In genomic region chr1:6497867-6498575, GRCh38 we compare ENCODE assay signal across 9 cellular contexts. TPM values are rescaled to one million over a fixed set of nuclear protein-coding genes. Genes with fewer than 3 reads are reported as not detected.
DNase-seq lines count a peak whose midpoint lies in the region; ATAC-seq and TF ChIP-seq lines count a peak whose summit lies in the region.
"Had no signal": no experiment of that assay in that cellular context is flagged by ENCODE, and none has a peak within 500 bp of the region (broad histone marks: within the 10 kb centered on the region; RNA-seq: fewer than 3 reads in every experiment).

No MANE protein-coding gene starts in this region.

- H3K4me3 ChIP-seq in CD8-positive, alpha-beta memory T cell (ENCODE audit: low read length) = peak overlapping the region; percentile 52
- H3K4me3 ChIP-seq in PC-9 (peak overlapping the region; percentile 56; the same call in 1 of the 2 replicates), epithelial cell of esophagus (ENCODE audit: low read length) (peak overlapping the region; percentile 65), ovary (peak overlapping the region; percentile 53)

- no peaks in the 10 kb centered on the region for H3K79me2 ChIP-seq in PC-9 (ENCODE audit: low read depth)

- peaks cover 2 to 6% of the 10 kb centered on the region in 2 donors for H3K27me3 Mint-ChIP-seq in CD8-positive, alpha-beta memory T cell

- WGBS in ovary, 3 donors = 39 to 54% (median 41%) methylated on average over 19 to 20 of the region's 20 CpGs

- TF ChIP-seq POLR2A in ovary (IDR thresholded peaks at IDR 0.05) = no peak

- no peaks in the 10 kb centered on the region for H3F3A ChIP-seq in PC-9 (ENCODE audit: insufficient read depth, low read depth)

- ATAC-seq in activated CD4-positive, CD25-positive, alpha-beta regulatory T cell treated with anti-CD3 and anti-CD28 coated beads, Interleukin-2, amount 50 U/mL, for 24 hours = no peak

- no peaks in the 10 kb centered on the region for H3K9me3 ChIP-seq in CD8-positive, alpha-beta memory T cell (ENCODE audit: low read length)
- no peaks in the 10 kb centered on the region for H3K9me3 ChIP-seq in PC-9 (ENCODE audit: insufficient read depth, low read depth)
- H3K9me3 ChIP-seq in ovary = no peaks in the 10 kb centered on the region

- peak overlapping the region; percentile 77 for H3K4me2 ChIP-seq in PC-9

- H4K20me1 ChIP-seq in PC-9 (ENCODE audit: insufficient read depth) = no peaks in the 10 kb centered on the region

- peaks cover 5% of the 10 kb centered on the region for H3K27me3 ChIP-seq in CD8-positive, alpha-beta memory T cell (ENCODE audit: insufficient read depth, low read length, poor library complexity, severe bottlenecking)
- H3K27me3 ChIP-seq in PC-9 (ENCODE audit: insufficient read depth, low read depth) = no peaks in the 10 kb centered on the region
- H3K27me3 ChIP-seq in ovary = no peaks in the 10 kb centered on the region

- H3K9me3 Mint-ChIP-seq in CD8-positive, alpha-beta memory T cell = no peaks in the 10 kb centered on the region

- TF ChIP-seq EP300 in ovary (IDR thresholded peaks at IDR 0.05) = no peak

- H3K27ac ChIP-seq in CD8-positive, alpha-beta memory T cell (ENCODE audit: low read depth, low read length) = no peak overlapping the region
- H3K27ac ChIP-seq in PC-9 (no peak overlapping the region), ovary (no peak overlapping the region)

- H3K36me3 Mint-ChIP-seq in CD8-positive, alpha-beta memory T cell = no peaks in the 10 kb centered on the region

- intact Hi-C loops in PC-9 (cut with micrococcal nuclease; ENCODE audit: unreplicated experiment) = no loop called here
- intact Hi-C loops in ovary (cut with DNase I) = loop anchor here in 1 of 4 donors (10.0 kb wide), 1 partner anchor 57 kb away; the partner anchor contains the start of genes NOL9 and TAS1R1

- POLR2A ChIA-PET in CD8-positive, alpha-beta memory T cell (lab: Charles Lee) = no interaction called here
- POLR2A ChIA-PET in PC-9 (lab: Charles Lee; ENCODE audit: unreplicated experiment) = no interaction called here

- H3K27ac Mint-ChIP-seq in CD8-positive, alpha-beta memory T cell = peak overlapping the region in 5 of 8 donors; percentile 35 to 87 (median 80)

- peaks cover 13 to 33% (median 16%) of the 10 kb centered on the region in 3 donors for H3K4me1 Mint-ChIP-seq in CD8-positive, alpha-beta memory T cell

- BruUV-seq in PC-9 (replicated peaks; lab: Mats Ljungman, UMichigan) = no TSS peak

- CTCF ChIA-PET in CD8-positive, alpha-beta memory T cell (lab: Charles Lee) = interaction anchor here (0.9 to 2.4 kb wide), 4 partner anchors 8 to 75 kb away, joined by 3 to 14 read pairs (median 6); partner anchors contain the start of gene NOL9
- CTCF ChIA-PET in PC-9 (lab: Charles Lee) = interaction anchor here (0.7 kb wide), 1 partner anchor 370 kb away, joined by 3 read pairs; no protein-coding TSS in a partner anchor

- H3K36me3 ChIP-seq in CD8-positive, alpha-beta memory T cell (ENCODE audit: insufficient read depth, low read length) = no peaks in the 10 kb centered on the region
- no peaks in the 10 kb centered on the region for H3K36me3 ChIP-seq in PC-9 (ENCODE audit: low read depth)
- no peaks in the 10 kb centered on the region for H3K36me3 ChIP-seq in ovary

- TF ChIP-seq CTCF in PC-9 (conservative IDR thresholded peaks at IDR 0.05) (no peak), epithelial cell of esophagus (IDR thresholded peaks at IDR 0.05; ENCODE audit: insufficient read depth, low read depth, low read length, missing control alignments) (no peak), ovary (IDR thresholded peaks at IDR 0.05) (no peak)

- H3K9me2 ChIP-seq in PC-9 (ENCODE audit: insufficient read depth) = no peaks in the 10 kb centered on the region

- peak overlapping the region; percentile 35 to 89 (median 79) for H3K4me3 Mint-ChIP-seq in CD8-positive, alpha-beta memory T cell

- DNase-seq in CD8-positive, alpha-beta memory T cell = no peak
- no peak for DNase-seq in PC-9
- no peak for DNase-seq in epithelial cell of esophagus (ENCODE audit: low read depth)
- DNase-seq in ovary = peak in 1 of 5 donors; percentile 22
- DNase-seq in DMS114 treated with DMSO at 0.1 percent for 48 hours (lab: John Stamatoyannopoulos, UW; ENCODE audit: unreplicated experiment) = no peak
- DNase-seq in D341Med (ENCODE audit: low spot score) = no peak
- no peak for DNase-seq in midbrain (lab: John Stamatoyannopoulos, UW)

- H3K4me1 ChIP-seq in CD8-positive, alpha-beta memory T cell (ENCODE audit: insufficient read depth, low read length) = peaks cover 7% of the 10 kb centered on the region
- peaks cover 5% of the 10 kb centered on the region; the same call in 1 of the 2 replicates for H3K4me1 ChIP-seq in PC-9 (replicated peaks; ENCODE audit: insufficient read depth)
- peaks cover 17% of the 10 kb centered on the region for H3K4me1 ChIP-seq in ovary (ENCODE audit: insufficient read depth)

- no peak overlapping the region for H2AFZ ChIP-seq in PC-9

RNA-seq across cellular contexts. Expression of gene PLEKHG5, which starts 6.6 kb away (rescaled TPM):
- total RNA-seq in CD8-positive, alpha-beta memory T cell = 1 to 10 TPM; 2.2 to 2.6 TPM
- polyA plus RNA-seq in CD8-positive, alpha-beta memory T cell = 1.0 TPM
- total RNA-seq in PC-9 (2021) (11.3 and 12.6 TPM in 2 replicates), ovary (10 to 100 TPM in 3 of 7 donors, 1 to 10 TPM in 4; 6.2 to 13.1 (median 9.4) TPM)
- 10 to 100 TPM in 1 of 2 donors, 1 to 10 TPM in 1; 2.0 to 10.2 TPM for polyA plus RNA-seq in ovary

RNA-seq across cellular contexts. Expression of gene TNFRSF25, which starts 32.0 kb away (rescaled TPM):
- 100 to 1,000 TPM in 1 of 2 experiments, 10 to 100 TPM in 1; 90.8 to 100 TPM for total RNA-seq in CD8-positive, alpha-beta memory T cell
- 30.0 TPM for polyA plus RNA-seq in CD8-positive, alpha-beta memory T cell
- 12.3 and 21.1 TPM in 2 replicates for total RNA-seq in PC-9 (2021)
- 10 to 100 TPM in 2 of 7 donors, 1 to 10 TPM in 5; 4.9 to 13.1 (median 7.7) TPM for total RNA-seq in ovary
- 1 to 10 TPM; 1.7 to 9.4 TPM for polyA plus RNA-seq in ovary

RNA-seq across cellular contexts. Expression of gene NOL9, which starts 56.3 kb away (rescaled TPM):
- 10 to 100 TPM; 55.8 to 57.8 TPM for total RNA-seq in CD8-positive, alpha-beta memory T cell
- 18.2 TPM for polyA plus RNA-seq in CD8-positive, alpha-beta memory T cell
- 17.6 and 28.4 TPM in 2 replicates for total RNA-seq in PC-9 (2021)
- 10 to 100 TPM; 12.6 to 38.9 (median 30.0) TPM for total RNA-seq in ovary
- polyA plus RNA-seq in ovary = 10 to 100 TPM in 1 of 2 donors, 1 to 10 TPM in 1; 7.2 to 15.5 TPM

RNA-seq across cellular contexts. Expression of gene TAS1R1, which starts 57.1 kb away (rescaled TPM):
- not detected for total RNA-seq in CD8-positive, alpha-beta memory T cell
- not detected for polyA plus RNA-seq in CD8-positive, alpha-beta memory T cell
- not detected in 2 replicates for total RNA-seq in PC-9 (2021)
- total RNA-seq in ovary = under 1 TPM in 5 of 7 donors, not detected in 2; 0.20 to 0.42 (median 0.33) TPM
- under 1 TPM in 1 of 2 donors, not detected in 1; 0.74 TPM for polyA plus RNA-seq in ovary
- total RNA-seq: liver had no signal
- polyA plus RNA-seq: liver had no signal
